17 cellular contexts compared by ENCODE assay signal in the genomic region with DNA sequence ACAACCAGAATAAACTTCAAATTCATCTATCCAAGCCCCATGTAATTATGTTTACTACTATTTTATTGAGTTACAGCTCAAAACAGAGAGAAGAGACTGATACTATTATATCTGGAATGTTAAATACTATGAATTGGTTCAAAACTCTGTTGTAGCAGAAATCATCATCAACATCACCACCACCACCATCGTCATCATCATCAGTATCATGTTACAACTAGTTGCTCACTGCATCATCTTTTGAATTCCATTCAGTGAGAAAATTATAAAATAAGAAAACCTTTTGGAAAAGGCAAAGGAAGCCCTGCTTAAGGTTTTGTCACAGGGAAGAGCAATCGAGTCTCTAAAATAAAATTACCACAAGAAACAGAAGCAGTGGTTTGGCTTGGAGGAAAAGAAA. TPM values are rescaled to one million over a fixed set of nuclear protein-coding genes. Genes with fewer than 3 reads are reported as not detected.
DNase-seq lines count a peak whose midpoint lies in the region; ATAC-seq and TF ChIP-seq lines count a peak whose summit lies in the region.
"Had no signal": no experiment of that assay in that cellular context is flagged by ENCODE, and none has a peak within 500 bp of the region (broad histone marks: within the 10 kb centered on the region; RNA-seq: fewer than 3 reads in every experiment).

No MANE protein-coding gene starts in this region.

- no peak for TF ChIP-seq POLR2A in GM18505 (IDR thresholded peaks at IDR 0.05; ENCODE audit: borderline replicate concordance, extremely low read depth, insufficient read depth, insufficient read length)

- H3K9me3 ChIP-seq in Caco-2: peaks cover 12% of the 10 kb centered on the region

- H3K27me3 Mint-ChIP-seq in activated naive CD8-positive, alpha-beta T cell: no peaks in the 10 kb centered on the region
- no peaks in the 10 kb centered on the region for H3K27me3 Mint-ChIP-seq in activated naive CD8-positive, alpha-beta T cell treated with anti-CD3 and anti-CD28 coated beads for 36 hours
- no peaks in the 10 kb centered on the region for H3K27me3 Mint-ChIP-seq in T-cell
- no peaks in the 10 kb centered on the region for H3K27me3 Mint-ChIP-seq in stimulated activated naive CD8-positive, alpha-beta T cell treated with anti-CD3 and anti-CD28 coated beads, Interleukin-15, amount 100 ng/mL, for 72 hours
- H3K27me3 Mint-ChIP-seq in Caco-2 (ENCODE audit: insufficient read depth, unreplicated experiment): no peaks in the 10 kb centered on the region

- peaks cover 7% of the 10 kb centered on the region for H3K36me3 Mint-ChIP-seq in activated naive CD8-positive, alpha-beta T cell
- H3K36me3 Mint-ChIP-seq in activated naive CD8-positive, alpha-beta T cell treated with anti-CD3 and anti-CD28 coated beads for 36 hours: peaks cover 34% of the 10 kb centered on the region
- H3K36me3 Mint-ChIP-seq in T-cell (no peaks in the 10 kb centered on the region), Caco-2 (ENCODE audit: insufficient read depth, unreplicated experiment) (no peaks in the 10 kb centered on the region)
- H3K36me3 Mint-ChIP-seq: CD14-positive monocyte had no signal

- intact Hi-C loops in Caco-2 (cut with micrococcal nuclease; ENCODE audit: unreplicated experiment): no loop called here

- no peak overlapping the region for H3K4me3 Mint-ChIP-seq in activated naive CD8-positive, alpha-beta T cell
- no peak overlapping the region for H3K4me3 Mint-ChIP-seq in activated naive CD8-positive, alpha-beta T cell treated with anti-CD3 and anti-CD28 coated beads for 36 hours
- H3K4me3 Mint-ChIP-seq in T-cell (no peak overlapping the region), Caco-2 (ENCODE audit: unreplicated experiment) (no peak overlapping the region)
- peak overlapping the region; percentile 10 to 34 for H3K4me3 Mint-ChIP-seq in stimulated activated naive CD8-positive, alpha-beta T cell treated with anti-CD3 and anti-CD28 coated beads, Interleukin-15, amount 100 ng/mL, for 72 hours
- H3K4me3 Mint-ChIP-seq: CD14-positive monocyte had no signal

- no TSS peak for BruUV-seq in Caco-2 (replicated peaks; lab: Mats Ljungman, UMichigan)

- CTCF ChIA-PET in T-cell (lab: Charles Lee): interaction anchor here in 1 of 2 donors (0.9 kb wide), 1 partner anchor 42 kb away, joined by 3 read pairs; no protein-coding TSS in a partner anchor
- CTCF ChIA-PET in Caco-2 (lab: Charles Lee): no interaction called here

- H3K9me3 Mint-ChIP-seq in activated naive CD8-positive, alpha-beta T cell (ENCODE audit: low read depth): peaks cover 14% of the 10 kb centered on the region
- H3K9me3 Mint-ChIP-seq in activated naive CD8-positive, alpha-beta T cell treated with anti-CD3 and anti-CD28 coated beads for 36 hours: peaks cover 14% of the 10 kb centered on the region
- H3K9me3 Mint-ChIP-seq in T-cell (peaks cover 0 to 3% (median 2%) of the 10 kb centered on the region in 3 donors), Caco-2 (ENCODE audit: unreplicated experiment) (peaks cover 10% of the 10 kb centered on the region)
- peaks cover 12% of the 10 kb centered on the region in 2 donors for H3K9me3 Mint-ChIP-seq in stimulated activated naive CD8-positive, alpha-beta T cell treated with anti-CD3 and anti-CD28 coated beads, Interleukin-15, amount 100 ng/mL, for 72 hours

- H3K4me3 ChIP-seq in Caco-2 (ENCODE audit: low read depth, low read length): no peak overlapping the region
- H3K4me3 ChIP-seq: Peyer's patch had no signal

- no peak for DNase-seq in activated naive CD8-positive, alpha-beta T cell treated with anti-CD3 and anti-CD28 coated beads for 36 hours
- DNase-seq in T-cell: no peak
- DNase-seq in fibroblast of gingiva (ENCODE audit: low read depth): peak; percentile 24
- no peak for DNase-seq in stimulated activated naive CD8-positive, alpha-beta T cell treated with anti-CD3 and anti-CD28 coated beads, Interleukin-15, amount 100 ng/mL, for 72 hours
- DNase-seq in Caco-2: no peak
- DNase-seq: DMS 273 treated with DMSO at 0.1 percent for 48 hours, Kasumi-1, NCI-H1930, NCI-H524, Peyer's patch, SHP77 had no signal

- no peaks in the 10 kb centered on the region for H3K4me1 ChIP-seq in Caco-2
- H3K4me1 ChIP-seq: Peyer's patch had no signal

- H3K4me1 Mint-ChIP-seq in activated naive CD8-positive, alpha-beta T cell (ENCODE audit: low read depth): peaks cover 72% of the 10 kb centered on the region
- H3K4me1 Mint-ChIP-seq in activated naive CD8-positive, alpha-beta T cell treated with anti-CD3 and anti-CD28 coated beads for 36 hours: peaks cover 56% of the 10 kb centered on the region
- H3K4me1 Mint-ChIP-seq in T-cell (peaks cover 63 to 74% (median 69%) of the 10 kb centered on the region in 3 donors), Caco-2 (ENCODE audit: low read depth, unreplicated experiment) (peaks cover 12% of the 10 kb centered on the region)
- H3K4me1 Mint-ChIP-seq in stimulated activated naive CD8-positive, alpha-beta T cell treated with anti-CD3 and anti-CD28 coated beads, Interleukin-15, amount 100 ng/mL, for 72 hours: peaks cover 65% of the 10 kb centered on the region

- no peak for TF ChIP-seq CTCF in Caco-2 (IDR thresholded peaks at IDR 0.05; ENCODE audit: insufficient read depth in 1 of 2, low read depth in 1 of 2, low read length in 1 of 2, severe bottlenecking in 1 of 2, unreplicated experiment in 1 of 2)

- no peaks in the 10 kb centered on the region for H3K36me3 ChIP-seq in Caco-2 (ENCODE audit: control insufficient read depth, insufficient read depth, low read length)
- H3K36me3 ChIP-seq: Peyer's patch had no signal

- ATAC-seq in T-cell (replicated peaks in 1 of 4) (no peak), HG03520 (IDR thresholded peaks at IDR 0.05; ENCODE audit: unreplicated experiment) (no peak), GM18505 (IDR thresholded peaks at IDR 0.05; ENCODE audit: unreplicated experiment) (no peak)
- no peak for ATAC-seq in stimulated activated naive CD8-positive, alpha-beta T cell treated with anti-CD3 and anti-CD28 coated beads, Interleukin-15, amount 100 ng/mL, for 72 hours

- H3K27ac Mint-ChIP-seq in activated naive CD8-positive, alpha-beta T cell: peak overlapping the region; percentile 90
- H3K27ac Mint-ChIP-seq in activated naive CD8-positive, alpha-beta T cell treated with anti-CD3 and anti-CD28 coated beads for 36 hours: no peak overlapping the region
- H3K27ac Mint-ChIP-seq in T-cell: peak overlapping the region; percentile 45 to 72
- peak overlapping the region; percentile 20 to 31 for H3K27ac Mint-ChIP-seq in stimulated activated naive CD8-positive, alpha-beta T cell treated with anti-CD3 and anti-CD28 coated beads, Interleukin-15, amount 100 ng/mL, for 72 hours
- H3K27ac Mint-ChIP-seq in Caco-2 (ENCODE audit: unreplicated experiment): no peak overlapping the region
- H3K27ac Mint-ChIP-seq: CD14-positive monocyte had no signal

- POLR2A ChIA-PET in T-cell (lab: Charles Lee): interaction anchor here in 1 of 2 donors (0.6 to 1.4 kb wide), 2 partner anchors 13 to 36 kb away, joined by 3 to 4 read pairs; a partner anchor contains a TSS
- POLR2A ChIA-PET in Caco-2 (lab: Charles Lee): no interaction called here

- H3K27me3 ChIP-seq in Caco-2 (replicated peaks; ENCODE audit: control insufficient read depth, insufficient read depth, low read length): no peaks in the 10 kb centered on the region
- H3K27me3 ChIP-seq: Peyer's patch had no signal

RNA-seq across cellular contexts. Expression of a gene that starts 36.2 kb away (rescaled TPM):
- total RNA-seq in activated naive CD8-positive, alpha-beta T cell treated with anti-CD3 and anti-CD28 coated beads for 36 hours: 10 to 100 TPM; 48.3 to 49.7 TPM
- 10 to 100 TPM; 55.5 to 93.3 (median 69.4) TPM for total RNA-seq in T-cell
- total RNA-seq in Caco-2 (2022): not detected in 2 replicates
- total RNA-seq: Daoy, H4 had no signal

Comparison
In these comparisons a context has a peak if more than half of its experiments do, and no peak if none do; other contexts are left out.
1. H3K27ac Mint-ChIP-seq: peak in activated naive CD8-positive, alpha-beta T cell (single experiment), T-cell (2 of 2) and stimulated activated naive CD8-positive, alpha-beta T cell treated with anti-CD3 and anti-CD28 coated beads, Interleukin-15, amount 100 ng/mL, for 72 hours (2 of 2); none in activated naive CD8-positive, alpha-beta T cell treated with anti-CD3 and anti-CD28 coated beads for 36 hours (single experiment) and Caco-2 (single experiment).
2. H3K4me3 Mint-ChIP-seq: peak in stimulated activated naive CD8-positive, alpha-beta T cell treated with anti-CD3 and anti-CD28 coated beads, Interleukin-15, amount 100 ng/mL, for 72 hours (2 of 2); none in activated naive CD8-positive, alpha-beta T cell (single experiment), activated naive CD8-positive, alpha-beta T cell treated with anti-CD3 and anti-CD28 coated beads for 36 hours (single experiment), T-cell (0 of 3) and Caco-2 (single experiment).
3. RNA of a gene that starts 36.2 kb away (total RNA-seq): 55.5 to 93.3 TPM in T-cell and 48.3 to 49.7 TPM in activated naive CD8-positive, alpha-beta T cell treated with anti-CD3 and anti-CD28 coated beads for 36 hours; not detected in Caco-2; every median in the first group is over 10 times any median in the second.